In genomic region chr10:22573820-22574569, GRCh38 we compare ENCODE assay signal across 8 cellular contexts.
DNase-seq lines count a peak whose midpoint lies in the region; ATAC-seq and TF ChIP-seq lines count a peak whose summit lies in the region.

No MANE protein-coding gene starts in this region.

- POLR2A ChIA-PET in Caco-2 (lab: Charles Lee) = no interaction called here
- POLR2A ChIA-PET in activated B cell treated with CpG ODN at 0.5 μM for 24 hours (lab: Charles Lee) = interaction anchor here (0.7 kb wide), 1 partner anchor 45 kb away, joined by 3 read pairs; no protein-coding TSS in a partner anchor

- no peak overlapping the region for H3K27ac Mint-ChIP-seq in Caco-2 (ENCODE audit: unreplicated experiment)
- peak overlapping the region; percentile 63 for H3K27ac Mint-ChIP-seq in activated B cell treated with CpG ODN at 0.5 μM for 24 hours

- intact Hi-C loops in Caco-2 (cut with micrococcal nuclease; ENCODE audit: unreplicated experiment) = loop anchor here (1.0 to 5.0 kb wide), 2 partner anchors 415 to 493 kb away; no protein-coding TSS in a partner anchor
- intact Hi-C loops in activated B cell treated with CpG ODN at 0.5 μM for 24 hours (cut with micrococcal nuclease) = loop anchor here (1.0 to 5.0 kb wide), 3 partner anchors 273 to 582 kb away; no protein-coding TSS in a partner anchor
- intact Hi-C loops in upper lobe of right lung (cut with DNase I) = no loop called here
- intact Hi-C loops in uterus (cut with DNase I; ENCODE audit: low total_unique reads) = no loop called here

- peak; percentile 56 to 73 for TF ChIP-seq CTCF in Caco-2 (IDR thresholded peaks at IDR 0.05; ENCODE audit: insufficient read depth in 1 of 2, low read depth in 1 of 2, low read length in 1 of 2, severe bottlenecking in 1 of 2, unreplicated experiment in 1 of 2)
- TF ChIP-seq CTCF in HFF-Myc (IDR thresholded peaks at IDR 0.05; ENCODE audit: low read depth, low read length, missing control alignments) = peak; percentile 55
- no peak for TF ChIP-seq CTCF in activated B cell treated with CpG ODN at 0.5 μM for 24 hours (IDR thresholded peaks at IDR 0.05)
- peak; percentile 42 for TF ChIP-seq CTCF in upper lobe of right lung (IDR thresholded peaks at IDR 0.05)
- peak in 2 of 4 experiments; percentile 30 to 39 for TF ChIP-seq CTCF in uterus (IDR thresholded peaks at IDR 0.05)

- no peaks in the 10 kb centered on the region for H3K9me3 Mint-ChIP-seq in Caco-2 (ENCODE audit: unreplicated experiment)
- H3K9me3 Mint-ChIP-seq in activated B cell treated with CpG ODN at 0.5 μM for 24 hours = no peaks in the 10 kb centered on the region

- H3K9me3 ChIP-seq in Caco-2 (no peaks in the 10 kb centered on the region), upper lobe of right lung (no peaks in the 10 kb centered on the region), uterus (no peaks in the 10 kb centered on the region)

- H3K36me3 Mint-ChIP-seq in Caco-2 (ENCODE audit: insufficient read depth, unreplicated experiment) (peaks cover 18% of the 10 kb centered on the region), activated B cell treated with CpG ODN at 0.5 μM for 24 hours (ENCODE audit: low read depth) (peaks cover 74% of the 10 kb centered on the region)

- no peaks in the 10 kb centered on the region for H3K27me3 ChIP-seq in Caco-2 (replicated peaks; ENCODE audit: control insufficient read depth, insufficient read depth, low read length)
- no peaks in the 10 kb centered on the region for H3K27me3 ChIP-seq in upper lobe of right lung
- H3K27me3 ChIP-seq in uterus = no peaks in the 10 kb centered on the region

- H3K4me3 ChIP-seq in Caco-2 (ENCODE audit: low read depth, low read length) (no peak overlapping the region), HFF-Myc (replicated peaks; ENCODE audit: low read depth, low read length) (no peak overlapping the region), upper lobe of right lung (no peak overlapping the region), uterus (no peak overlapping the region)

- H3K4me1 ChIP-seq in Caco-2 (no peaks in the 10 kb centered on the region), upper lobe of right lung (no peaks in the 10 kb centered on the region), uterus (no peaks in the 10 kb centered on the region)

- DNase-seq in Caco-2 (peak in 1 of 2 experiments; percentile 43), HFF-Myc (ENCODE audit: extremely low read depth, low read depth) (no peak), activated B cell treated with CpG ODN at 0.5 μM for 24 hours (no peak), hepatic stellate cell (ENCODE audit: low spot score) (peak; percentile 27), upper lobe of right lung (no peak), uterus (no peak)

- no peak for TF ChIP-seq POLR2A in uterus (IDR thresholded peaks at IDR 0.05)

- ATAC-seq in activated B cell treated with CpG ODN at 0.5 μM for 24 hours (ENCODE audit: low read depth) (peak; percentile 34), upper lobe of right lung (peak; percentile 45), GM19455 (IDR thresholded peaks at IDR 0.05; ENCODE audit: unreplicated experiment) (no peak), HG03565 (IDR thresholded peaks at IDR 0.05; ENCODE audit: unreplicated experiment) (no peak)

- H3K4me1 Mint-ChIP-seq in Caco-2 (ENCODE audit: low read depth, unreplicated experiment) (no peaks in the 10 kb centered on the region), activated B cell treated with CpG ODN at 0.5 μM for 24 hours (peaks cover 8% of the 10 kb centered on the region)

- CTCF ChIA-PET in Caco-2 (lab: Charles Lee) = interaction anchor here (0.8 to 1.5 kb wide), 4 partner anchors 81 to 571 kb away, joined by 3 to 10 read pairs (median 3); partner anchors contain the start of gene DNAJC1
- CTCF ChIA-PET in activated B cell treated with CpG ODN at 0.5 μM for 24 hours (lab: Charles Lee) = interaction anchor here (0.7 to 3.8 kb wide), 21 partner anchors 8 to 1078 kb away, joined by 3 to 75 read pairs (median 4); no protein-coding TSS in a partner anchor

- H3K36me3 ChIP-seq in Caco-2 (ENCODE audit: control insufficient read depth, insufficient read depth, low read length) = no peaks in the 10 kb centered on the region
- H3K36me3 ChIP-seq in upper lobe of right lung = peaks cover 16% of the 10 kb centered on the region
- no peaks in the 10 kb centered on the region for H3K36me3 ChIP-seq in uterus

- H3K27me3 Mint-ChIP-seq in Caco-2 (ENCODE audit: insufficient read depth, unreplicated experiment) (no peaks in the 10 kb centered on the region), activated B cell treated with CpG ODN at 0.5 μM for 24 hours (no peaks in the 10 kb centered on the region)

- H3K4me3 Mint-ChIP-seq in Caco-2 (ENCODE audit: unreplicated experiment) (no peak overlapping the region), activated B cell treated with CpG ODN at 0.5 μM for 24 hours (no peak overlapping the region)

- H3K27ac ChIP-seq in upper lobe of right lung (no peak overlapping the region), uterus (no peak overlapping the region)

- no TSS peak for BruUV-seq in Caco-2 (replicated peaks; lab: Mats Ljungman, UMichigan)

Comparison
In these comparisons a context has a peak if more than half of its experiments do, and no peak if none do; other contexts are left out.
1. ATAC-seq: peak in activated B cell treated with CpG ODN at 0.5 μM for 24 hours (single experiment) and upper lobe of right lung (single experiment); none in GM19455 (single experiment) and HG03565 (single experiment).
2. intact Hi-C loops: an anchor here in Caco-2 (1.0 to 5.0 kb wide) and activated B cell treated with CpG ODN at 0.5 μM for 24 hours (1.0 to 5.0 kb wide); none called in upper lobe of right lung and uterus.